Comparison of ENCODE assay signal across 22 cellular contexts in genomic region chr10:9097206-9097990, GRCh38.
A peak's percentile ranks its signal among the peaks of the same experiment; 100 is the strongest.
DNase-seq lines count a peak whose midpoint lies in the region; ATAC-seq and TF ChIP-seq lines count a peak whose summit lies in the region.
"Had no signal": no experiment of that assay in that cellular context is flagged by ENCODE, and none has a peak within 500 bp of the region (broad histone marks: within the 10 kb centered on the region; RNA-seq: fewer than 3 reads in every experiment).

No MANE protein-coding gene starts in this region.

- TF ChIP-seq CTCF in GM23338 (conservative IDR thresholded peaks at IDR 0.05; ENCODE audit: low read depth in 2 of 2) (no peak), epithelial cell of esophagus (IDR thresholded peaks at IDR 0.05; ENCODE audit: insufficient read depth, low read depth, low read length, missing control alignments) (no peak)

- DNase-seq in CD4-positive, CD25-positive, alpha-beta regulatory T cell = peak in 2 of 3 donors; percentile 54 to 84
- DNase-seq in GM23338 (ENCODE audit: low spot score) (peak; percentile 39), T-helper 17 cell (no peak), epithelial cell of esophagus (ENCODE audit: low read depth) (peak; percentile 6), germinal center (ENCODE audit: low spot score) (no peak), NCI-H2029 (lab: John Stamatoyannopoulos, UW) (no peak)
- DNase-seq in NK-92 treated with Interleukin-12 subunit alpha and Interleukin-12 subunit beta, amount 100 ng/mL, for 24 hours (lab: John Stamatoyannopoulos, UW) = no peak
- DNase-seq: activated CD4-positive, alpha-beta T cell treated with anti-CD3 and anti-CD28 coated beads for 48 hours; activated CD8-positive, alpha-beta memory T cell treated with anti-CD3 and anti-CD28 coated beads, Interleukin-2, amount 50 U/mL, for 48 hours; activated effector memory CD4-positive, alpha-beta T cell treated with Interleukin-2 at 50 U/mL for 16 hours; aorta; effector CD8-positive, alpha-beta T cell; esophagus squamous epithelium; glutamatergic neuron; Kasumi-1; left ventricle myocardium inferior; NCI-H1105; NCI-H2107; NCI-H524 treated with DMSO at 0.1 percent for 48 hours; stimulated activated CD4-positive, alpha-beta T cell treated with anti-CD3 and anti-CD28 coated beads, Interleukin-2, amount 100 ng/mL, for 24 hours; thyroid gland had no signal

- H3K4me3 Mint-ChIP-seq in CD4-positive, CD25-positive, alpha-beta regulatory T cell = peak overlapping the region; percentile 45 to 81 (median 64)
- H3K4me3 Mint-ChIP-seq in GM23338 (no peak overlapping the region), T-helper 17 cell (peak overlapping the region; percentile 43)

- no peaks in the 10 kb centered on the region for H3K9me3 ChIP-seq in CD4-positive, CD25-positive, alpha-beta regulatory T cell (ENCODE audit: control insufficient read depth in 2 of 2, low read length in 2 of 2)
- H3K9me3 ChIP-seq in T-helper 17 cell (ENCODE audit: control insufficient read depth, low read length, poor library complexity, severe bottlenecking) = no peaks in the 10 kb centered on the region
- H3K9me3 ChIP-seq: esophagus squamous epithelium, thyroid gland had no signal

- H3K36me3 Mint-ChIP-seq in CD4-positive, CD25-positive, alpha-beta regulatory T cell = peaks cover 3% of the 10 kb centered on the region
- H3K36me3 Mint-ChIP-seq in GM23338 (ENCODE audit: low read depth) (no peaks in the 10 kb centered on the region), T-helper 17 cell (ENCODE audit: low read depth) (peaks cover 2% of the 10 kb centered on the region)

- no peak overlapping the region for H2AFZ ChIP-seq in GM23338

- no peaks in the 10 kb centered on the region for H3K9me2 ChIP-seq in GM23338 (ENCODE audit: insufficient read depth)

- ATAC-seq in CD4-positive, CD25-positive, alpha-beta regulatory T cell (ENCODE audit: low read depth in 2 of 2) = peak; percentile 65 to 70
- ATAC-seq in GM23338 (peak; percentile 49; the same call in 2 of the 3 replicates), T-helper 17 cell (peak; percentile 80)

- H3K4me2 ChIP-seq in GM23338 = no peak overlapping the region

- H3K79me2 ChIP-seq in GM23338 (replicated peaks; ENCODE audit: insufficient read depth) = no peaks in the 10 kb centered on the region

- peaks cover 5% of the 10 kb centered on the region for H3K27me3 Mint-ChIP-seq in CD4-positive, CD25-positive, alpha-beta regulatory T cell
- H3K27me3 Mint-ChIP-seq in GM23338 (ENCODE audit: insufficient read depth, low read depth, poor library complexity) (peaks cover 80% of the 10 kb centered on the region), T-helper 17 cell (no peaks in the 10 kb centered on the region)

- H3K9me3 Mint-ChIP-seq in CD4-positive, CD25-positive, alpha-beta regulatory T cell = peaks cover 0 to 13% (median 0%) of the 10 kb centered on the region in 7 donors
- H3K9me3 Mint-ChIP-seq in GM23338 = no peaks in the 10 kb centered on the region

- H3K27me3 ChIP-seq in CD4-positive, CD25-positive, alpha-beta regulatory T cell (ENCODE audit: control insufficient read depth, insufficient read depth, low read length) = no peaks in the 10 kb centered on the region
- H3K27me3 ChIP-seq in GM23338 (ENCODE audit: insufficient read depth) = peaks cover 100% of the 10 kb centered on the region
- H3K27me3 ChIP-seq: esophagus squamous epithelium, thyroid gland had no signal

- H3K36me3 ChIP-seq in CD4-positive, CD25-positive, alpha-beta regulatory T cell (ENCODE audit: control insufficient read depth, insufficient read depth, low read length) = no peaks in the 10 kb centered on the region
- no peaks in the 10 kb centered on the region for H3K36me3 ChIP-seq in GM23338 (ENCODE audit: insufficient read depth)
- H3K36me3 ChIP-seq: esophagus squamous epithelium, left ventricle myocardium inferior, thyroid gland had no signal

- peaks cover 17% of the 10 kb centered on the region for H3K4me1 ChIP-seq in CD4-positive, CD25-positive, alpha-beta regulatory T cell (ENCODE audit: control insufficient read depth, insufficient read depth, low read length, poor library complexity, severe bottlenecking)
- no peaks in the 10 kb centered on the region for H3K4me1 ChIP-seq in GM23338 (ENCODE audit: insufficient read depth)
- H3K4me1 ChIP-seq: esophagus squamous epithelium, left ventricle myocardium inferior, thyroid gland had no signal

- peak overlapping the region; percentile 53 for H3K4me3 ChIP-seq in CD4-positive, CD25-positive, alpha-beta regulatory T cell (ENCODE audit: low read depth, low read length)
- H3K4me3 ChIP-seq in GM23338 (no peak overlapping the region), epithelial cell of esophagus (ENCODE audit: low read length) (no peak overlapping the region)
- H3K4me3 ChIP-seq: esophagus squamous epithelium, left ventricle myocardium inferior, thyroid gland had no signal

- H4K20me1 ChIP-seq in GM23338 (replicated peaks; ENCODE audit: insufficient read depth) = no peaks in the 10 kb centered on the region; the same call in 1 of the 2 replicates

- peaks cover 20 to 38% (median 31%) of the 10 kb centered on the region in 4 donors for H3K4me1 Mint-ChIP-seq in CD4-positive, CD25-positive, alpha-beta regulatory T cell
- H3K4me1 Mint-ChIP-seq in GM23338 (no peaks in the 10 kb centered on the region), T-helper 17 cell (peaks cover 16% of the 10 kb centered on the region)

- H3K27ac ChIP-seq in CD4-positive, CD25-positive, alpha-beta regulatory T cell (ENCODE audit: insufficient read depth, low read length, poor library complexity, severe bottlenecking) = peak overlapping the region; percentile 49
- no peak overlapping the region for H3K27ac ChIP-seq in GM23338 (ENCODE audit: low read depth)
- H3K27ac ChIP-seq: esophagus squamous epithelium, left ventricle myocardium inferior, thyroid gland had no signal

- H3K27ac Mint-ChIP-seq in CD4-positive, CD25-positive, alpha-beta regulatory T cell = peak overlapping the region; percentile 73 to 84 (median 76)
- H3K27ac Mint-ChIP-seq in GM23338 (no peak overlapping the region), T-helper 17 cell (peak overlapping the region; percentile 69)
- H3K27ac Mint-ChIP-seq: progenitor cell of endocrine pancreas had no signal

- H3F3A ChIP-seq in GM23338 (replicated peaks; ENCODE audit: low read depth) = no peaks in the 10 kb centered on the region

TF ChIP-seq in GM23338, 12 proteins besides CTCF, POLR2A, EP300 and RAD21 (continues in another document):
- TF ChIP-seq STAT1 (IDR thresholded peaks at IDR 0.05; ENCODE audit: unreplicated experiment) (no peak), NANOG (IDR thresholded peaks at IDR 0.05; ENCODE audit: borderline replicate concordance) (peak; percentile 92), EZH2phosphoT487 (IDR thresholded peaks at IDR 0.05; ENCODE audit: unreplicated experiment) (no peak), ETS1 (IDR thresholded peaks at IDR 0.05) (no peak)

Comparison
In these comparisons a context has a peak if more than half of its experiments do, and no peak if none do; other contexts are left out.
1. DNase-seq: peak in CD4-positive, CD25-positive, alpha-beta regulatory T cell (2 of 3), GM23338 (single experiment) and epithelial cell of esophagus (single experiment); none in T-helper 17 cell (0 of 3), germinal center (single experiment), NK-92 treated with Interleukin-12 subunit alpha and Interleukin-12 subunit beta, amount 100 ng/mL, for 24 hours (single experiment) and NCI-H2029 (single experiment).
2. Peak in every context shown above with its lines, with median percentiles within 50 percentile points of each other: ATAC-seq.